Comparison of ENCODE assay signal across 19 cellular contexts in genomic region chr13:37642201-37642600, GRCh38. TPM values are rescaled to one million over a fixed set of nuclear protein-coding genes. Genes with fewer than 3 reads are reported as not detected.
A peak's percentile ranks its signal among the peaks of the same experiment; 100 is the strongest.
DNase-seq lines count a peak whose midpoint lies in the region; ATAC-seq and TF ChIP-seq lines count a peak whose summit lies in the region.
"Had no signal": no experiment of that assay in that cellular context is flagged by ENCODE, and none has a peak within 500 bp of the region (broad histone marks: within the 10 kb centered on the region; RNA-seq: fewer than 3 reads in every experiment).

No MANE protein-coding gene starts in this region.

- peaks cover 13% of the 10 kb centered on the region for H3F3A ChIP-seq in neural progenitor cell (ENCODE audit: low read depth)
- H3F3A ChIP-seq in GM23248 (ENCODE audit: insufficient read depth) = no peaks in the 10 kb centered on the region

- no peaks in the 10 kb centered on the region for H3K9me3 ChIP-seq in neural progenitor cell (ENCODE audit: low read depth)
- H3K9me3 ChIP-seq in MG63 = no peaks in the 10 kb centered on the region
- H3K9me3 ChIP-seq in GM23248 (ENCODE audit: low read depth) = no peaks in the 10 kb centered on the region
- H3K9me3 ChIP-seq: BE2C; BLaER1 treated with 17β-estradiol and CSF1 and Interleukin-3, amounts not matched to agents 10 nM and 100 nM had no signal

- H3K36me3 ChIP-seq in neural progenitor cell (no peaks in the 10 kb centered on the region), MG63 (no peaks in the 10 kb centered on the region; the same call in 1 of the 2 replicates), GM23248 (ENCODE audit: low read depth) (no peaks in the 10 kb centered on the region)
- H3K36me3 ChIP-seq: BE2C; BLaER1 treated with 17β-estradiol and CSF1 and Interleukin-3, amounts not matched to agents 10 nM and 100 nM had no signal

- H3K27ac ChIP-seq in neural progenitor cell (no peak overlapping the region), GM23248 (no peak overlapping the region)
- H3K27ac ChIP-seq: 22Rv1; BLaER1 treated with 17β-estradiol and CSF1 and Interleukin-3, amounts not matched to agents 10 nM and 100 nM had no signal

- no peaks in the 10 kb centered on the region for H3K9me2 ChIP-seq in GM23248 (ENCODE audit: insufficient read depth)

- peaks cover 44% of the 10 kb centered on the region for H3K4me1 Mint-ChIP-seq in neural progenitor cell
- no peaks in the 10 kb centered on the region for H3K4me1 Mint-ChIP-seq in stimulated activated naive CD8-positive, alpha-beta T cell treated with anti-CD3 and anti-CD28 coated beads, Interleukin-15, amount 100 ng/mL, for 72 hours
- H3K4me1 Mint-ChIP-seq: CD14-positive monocyte; CD8-positive, alpha-beta memory T cell had no signal

- peak overlapping the region; percentile 91 for H3K27ac Mint-ChIP-seq in neural progenitor cell
- H3K27ac Mint-ChIP-seq in stimulated activated naive CD8-positive, alpha-beta T cell treated with anti-CD3 and anti-CD28 coated beads, Interleukin-15, amount 100 ng/mL, for 72 hours = no peak overlapping the region
- H3K27ac Mint-ChIP-seq: CD14-positive monocyte; CD4-positive, alpha-beta T cell; CD8-positive, alpha-beta memory T cell had no signal

- TF ChIP-seq RAD21 in Ishikawa (IDR thresholded peaks at IDR 0.05; ENCODE audit: low read depth) = no peak

- no peaks in the 10 kb centered on the region for H3K27me3 ChIP-seq in neural progenitor cell
- no peaks in the 10 kb centered on the region for H3K27me3 ChIP-seq in MG63
- no peaks in the 10 kb centered on the region for H3K27me3 ChIP-seq in GM23248 (replicated peaks; ENCODE audit: insufficient read depth)
- H3K27me3 ChIP-seq: BE2C; BLaER1 treated with 17β-estradiol and CSF1 and Interleukin-3, amounts not matched to agents 10 nM and 100 nM had no signal

- DNase-seq in glomerular visceral epithelial cell (ENCODE audit: extremely low spot score) (peak; percentile 41), left kidney (ENCODE audit: low read depth, low spot score) (peak; percentile 73), neural progenitor cell (ENCODE audit: low spot score) (no peak), MG63 (no peak), GM23248 (no peak)
- DNase-seq in stimulated activated CD4-positive, alpha-beta T cell treated with anti-CD3 and anti-CD28 coated beads, Interleukin-12 subunit alpha, Interleukin-12 subunit beta, amount 100 ng/mL, for 4 hours = no peak
- no peak for DNase-seq in stimulated activated naive CD8-positive, alpha-beta T cell treated with anti-CD3 and anti-CD28 coated beads, Interleukin-15, amount 100 ng/mL, for 72 hours
- DNase-seq: BE2C; CD4-positive, alpha-beta T cell; CD8-positive, alpha-beta memory T cell; DMS 273 treated with DMSO at 0.1 percent for 48 hours; DMS79 treated with DMSO at 0.1 percent for 48 hours; GF-D8; H7; HCEC 1CT had no signal

- H3K4me3 ChIP-seq in neural progenitor cell = no peak overlapping the region
- no peak overlapping the region for H3K4me3 ChIP-seq in MG63
- H3K4me3 ChIP-seq in GM23248 = no peak overlapping the region
- H3K4me3 ChIP-seq: BLaER1 treated with 17β-estradiol and CSF1 and Interleukin-3, amounts not matched to agents 10 nM and 100 nM had no signal

- no peaks in the 10 kb centered on the region for H3K9me3 Mint-ChIP-seq in neural progenitor cell
- peaks cover 0 to 5% of the 10 kb centered on the region in 2 donors for H3K9me3 Mint-ChIP-seq in stimulated activated naive CD8-positive, alpha-beta T cell treated with anti-CD3 and anti-CD28 coated beads, Interleukin-15, amount 100 ng/mL, for 72 hours
- H3K9me3 Mint-ChIP-seq: CD4-positive, alpha-beta T cell had no signal

- no peaks in the 10 kb centered on the region for H3K79me2 ChIP-seq in neural progenitor cell (ENCODE audit: low read depth)
- H3K79me2 ChIP-seq in GM23248 (ENCODE audit: insufficient read depth) = no peaks in the 10 kb centered on the region

- H3K9ac ChIP-seq in neural progenitor cell (no peak overlapping the region), GM23248 (no peak overlapping the region)
- H3K9ac ChIP-seq: BLaER1 treated with 17β-estradiol and CSF1 and Interleukin-3, amounts not matched to agents 10 nM and 100 nM had no signal

- H3K36me3 Mint-ChIP-seq in neural progenitor cell = peaks cover 21% of the 10 kb centered on the region
- H3K36me3 Mint-ChIP-seq: CD14-positive monocyte; CD8-positive, alpha-beta memory T cell had no signal

- TF ChIP-seq EP300 in Ishikawa (IDR thresholded peaks at IDR 0.05; ENCODE audit: borderline replicate concordance) = no peak

- ATAC-seq in stimulated activated naive CD8-positive, alpha-beta T cell treated with anti-CD3 and anti-CD28 coated beads, Interleukin-15, amount 100 ng/mL, for 72 hours = no peak

- H4K20me1 ChIP-seq in neural progenitor cell (ENCODE audit: low read depth) (no peaks in the 10 kb centered on the region), GM23248 (ENCODE audit: insufficient read depth) (no peaks in the 10 kb centered on the region)
- H4K20me1 ChIP-seq: BLaER1 treated with 17β-estradiol and CSF1 and Interleukin-3, amounts not matched to agents 10 nM and 100 nM had no signal

- H3K4me1 ChIP-seq in neural progenitor cell = peaks cover 25% of the 10 kb centered on the region
- peaks cover 9% of the 10 kb centered on the region for H3K4me1 ChIP-seq in GM23248 (ENCODE audit: insufficient read depth)
- H3K4me1 ChIP-seq: BE2C; BLaER1 treated with 17β-estradiol and CSF1 and Interleukin-3, amounts not matched to agents 10 nM and 100 nM had no signal

- H2AFZ ChIP-seq in neural progenitor cell (replicated peaks) (no peak overlapping the region), GM23248 (no peak overlapping the region)

- H3K4me3 Mint-ChIP-seq in neural progenitor cell = no peak overlapping the region
- H3K4me3 Mint-ChIP-seq in stimulated activated naive CD8-positive, alpha-beta T cell treated with anti-CD3 and anti-CD28 coated beads, Interleukin-15, amount 100 ng/mL, for 72 hours = no peak overlapping the region
- H3K4me3 Mint-ChIP-seq: CD14-positive monocyte; CD4-positive, alpha-beta T cell; CD8-positive, alpha-beta memory T cell had no signal

- no peak overlapping the region for H3K4me2 ChIP-seq in neural progenitor cell
- H3K4me2 ChIP-seq in GM23248 (ENCODE audit: unreplicated experiment) = no peak overlapping the region
- H3K4me2 ChIP-seq: BLaER1 treated with 17β-estradiol and CSF1 and Interleukin-3, amounts not matched to agents 10 nM and 100 nM had no signal

- no peaks in the 10 kb centered on the region for H3K27me3 Mint-ChIP-seq in neural progenitor cell (ENCODE audit: insufficient read depth, low read depth)
- no peaks in the 10 kb centered on the region for H3K27me3 Mint-ChIP-seq in stimulated activated naive CD8-positive, alpha-beta T cell treated with anti-CD3 and anti-CD28 coated beads, Interleukin-15, amount 100 ng/mL, for 72 hours
- H3K27me3 Mint-ChIP-seq: CD4-positive, alpha-beta T cell; CD8-positive, alpha-beta memory T cell had no signal

- no peak for TF ChIP-seq CTCF in neural progenitor cell (IDR thresholded peaks at IDR 0.05)

- in situ Hi-C loops in GM23248 (cut with MboI) = loop anchor here (10.0 to 25.0 kb wide), 6 partner anchors 223 to 1120 kb away; partner anchors contain the start of gene TRPC4

- 93 to 100% methylated on average over 4 of the region's 4 CpGs for WGBS in GM23248 (ENCODE audit: low coverage in 1 of 2, low lambda C conversion rate in 2 of 2, missing lambda C conversion rate in 2 of 2), 2 experiments

TF ChIP-seq in Ishikawa, 13 proteins besides CTCF, POLR2A, EP300 and RAD21:
- no peak for TF ChIP-seq TAF1 (IDR thresholded peaks at IDR 0.05; ENCODE audit: low read depth)
- 0 out of 2 replicates have a peak, but pooled peaks have one; percentile 23 for TF ChIP-seq TEAD4 (IDR thresholded peaks at IDR 0.05)
TF ChIP-seq in Ishikawa: peak in this region for 1.

RNA-seq across cellular contexts. Expression of gene POSTN, which starts 43.6 kb away (rescaled TPM):
- total RNA-seq in neural progenitor cell (ENCODE audit: low replicate concordance) = not detected in 2 replicates
- 10.5 and 15.1 TPM in 2 replicates for total RNA-seq in MG63 (2014; rRNA removed; shearing (Covaris generic); ENCODE audit: low replicate concordance)
- 184 and 196 TPM in 2 replicates for total RNA-seq in GM23248 (2014; rRNA removed; shearing (Covaris generic))
- 233 and 237 TPM in 2 replicates for polyA plus RNA-seq in GM23248 (2016; fragmentation: Nextera tagmentation; extraction: Ambion mirVana)
- total RNA-seq: CD4-positive, alpha-beta T cell; CD8-positive, alpha-beta memory T cell had no signal
- polyA plus RNA-seq: CD14-positive monocyte; CD8-positive, alpha-beta memory T cell had no signal

Comparison
In these comparisons a context has a peak if more than half of its experiments do, and no peak if none do; other contexts are left out.
1. DNase-seq: peak in glomerular visceral epithelial cell (single experiment) and left kidney (single experiment); none in neural progenitor cell (single experiment), MG63 (single experiment), stimulated activated CD4-positive, alpha-beta T cell treated with anti-CD3 and anti-CD28 coated beads, Interleukin-12 subunit alpha, Interleukin-12 subunit beta, amount 100 ng/mL, for 4 hours (single experiment), GM23248 (single experiment) and stimulated activated naive CD8-positive, alpha-beta T cell treated with anti-CD3 and anti-CD28 coated beads, Interleukin-15, amount 100 ng/mL, for 72 hours (0 of 2).
2. RNA of gene POSTN, which starts 43.6 kb away (total RNA-seq): 184 to 196 TPM in GM23248; 10.5 to 15.1 TPM in MG63 and not detected in neural progenitor cell; every median in the first group is over 10 times any median in the second.